Comparison of ENCODE assay signal across 24 cellular contexts in the genomic region with DNA sequence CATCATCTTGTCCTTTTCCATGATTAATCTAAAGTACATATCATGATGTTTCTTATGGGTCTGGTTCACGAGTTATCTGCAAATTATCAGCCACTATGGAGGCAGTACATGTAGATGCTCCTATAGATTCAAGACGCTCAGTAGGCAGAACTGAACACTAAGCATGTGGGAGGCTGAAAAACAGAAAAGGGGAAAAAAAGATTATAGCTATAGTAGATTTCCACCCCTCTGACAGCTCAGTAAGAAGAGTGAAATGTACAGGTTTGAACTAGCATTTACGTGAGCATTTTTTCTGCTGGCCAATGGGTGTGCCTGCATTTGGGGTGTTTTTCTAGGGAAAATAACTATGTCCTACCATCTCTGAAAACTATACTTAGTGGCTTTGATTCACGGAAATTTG.
"Had no signal": no experiment of that assay in that cellular context is flagged by ENCODE, and none has a peak within 500 bp of the region (broad histone marks: within the 10 kb centered on the region; RNA-seq: fewer than 3 reads in every experiment).

No MANE protein-coding gene starts in this region.

- H3K27me3 ChIP-seq: gastroesophageal sphincter, right lobe of liver, stomach, thyroid gland, upper lobe of left lung, vagina had no signal

- H3K9me2 ChIP-seq: SK-N-SH had no signal

- H3K27me3 Mint-ChIP-seq: natural killer cell treated with Interleukin-12 subunit alpha and Interleukin-12 subunit beta and Interleukin-15 and Interleukin-18, amount 100 ng/mL, for 72 hours had no signal

- H3K9me3 ChIP-seq: gastroesophageal sphincter, mucosa of descending colon, right lobe of liver, SK-N-SH, stomach, thyroid gland, upper lobe of left lung, vagina had no signal

- H3K4me3 Mint-ChIP-seq: natural killer cell treated with Interleukin-12 subunit alpha and Interleukin-12 subunit beta and Interleukin-15 and Interleukin-18, amount 100 ng/mL, for 72 hours; T-helper 1 cell treated with Interleukin-12 subunit alpha and Interleukin-12 subunit beta and Interleukin-4 antibody, amounts not matched to agents 30 μg/mL and 1 μg/mL, for 36 hours had no signal

- DNase-seq: activated CD4-positive, alpha-beta T cell treated with anti-CD3 and anti-CD28 coated beads, Interleukin-2, amount 50 U/mL, for 4 hours; activated CD4-positive, CD25-positive, alpha-beta regulatory T cell treated with anti-CD3 and anti-CD28 coated beads, Interleukin-2, amount 50 U/mL, for 72 hours; activated naive CD4-positive, alpha-beta T cell; activated T-cell treated with anti-CD3 and anti-CD28 coated beads for 4 hours; amygdala; caudate nucleus; cortex of kidney; hippocampal formation; left cardiac atrium; left ventricle myocardium superior; mucosa of descending colon; posterior cingulate gyrus; right lobe of liver; SK-N-SH; stimulated activated CD4-positive, alpha-beta T cell treated with anti-CD3 and anti-CD28 coated beads, Interleukin-2, amount 100 ng/mL, for 48 hours; stomach; SW 1271; T1000; thyroid gland; upper lobe of left lung had no signal

- H3K4me1 ChIP-seq: right lobe of liver, stomach, vagina had no signal

- H3K9me3 Mint-ChIP-seq: T-helper 1 cell treated with Interleukin-12 subunit alpha and Interleukin-12 subunit beta and Interleukin-4 antibody, amounts not matched to agents 30 μg/mL and 1 μg/mL, for 36 hours had no signal

- H3K27ac Mint-ChIP-seq: T-helper 1 cell treated with Interleukin-12 subunit alpha and Interleukin-12 subunit beta and Interleukin-4 antibody, amounts not matched to agents 30 μg/mL and 1 μg/mL, for 36 hours had no signal

- H3K27ac ChIP-seq: gastroesophageal sphincter, right lobe of liver, stomach, thyroid gland, upper lobe of left lung, vagina had no signal

- ATAC-seq: gastroesophageal sphincter; left cardiac atrium; left ventricle myocardium superior; mucosa of descending colon; natural killer cell treated with Interleukin-12 subunit alpha and Interleukin-12 subunit beta and Interleukin-15 and Interleukin-18, amount 100 ng/mL, for 72 hours; right lobe of liver had no signal

- H3K9ac ChIP-seq: SK-N-SH had no signal

- H3K36me3 ChIP-seq: right lobe of liver, thyroid gland, vagina had no signal

- H3K4me3 ChIP-seq: gastroesophageal sphincter, mucosa of descending colon, right lobe of liver, stomach, thyroid gland, upper lobe of left lung, vagina had no signal

- H3K4me2 ChIP-seq: SK-N-SH had no signal
